Comparison of ENCODE assay signal across 1 cellular context in the genomic region with DNA sequence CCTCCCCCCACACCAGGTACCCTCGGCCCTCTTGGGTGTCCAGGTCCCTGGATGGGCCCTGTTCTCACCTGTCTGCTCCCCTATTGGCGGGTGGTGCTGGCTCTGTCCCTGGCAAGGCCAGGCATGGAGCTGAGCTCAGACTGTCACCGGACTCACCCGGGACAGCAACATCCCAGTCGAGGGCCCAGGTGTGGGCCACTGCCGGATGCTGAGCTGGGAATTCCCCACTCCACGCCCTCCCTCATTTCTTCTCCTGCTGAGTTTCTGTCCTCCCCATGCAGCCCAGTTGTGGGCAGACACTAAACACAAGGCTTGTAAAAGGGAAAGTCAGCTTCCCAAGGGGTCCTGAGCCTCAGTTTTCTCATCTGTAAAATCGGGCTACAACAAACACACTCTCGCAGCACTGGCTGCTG.
A peak's percentile ranks its signal among the peaks of the same experiment; 100 is the strongest.
TF ChIP-seq lines count a peak whose summit lies in the region.

No MANE protein-coding gene starts in this region.

TF ChIP-seq in HepG2, 621 proteins besides CTCF, POLR2A, EP300 and RAD21:
- TF ChIP-seq ZNF674 (CRISPR knock-in tag; IDR thresholded peaks at IDR 0.05; ENCODE audit: low read depth), result no peak
- TF ChIP-seq ZNF33B (CRISPR knock-in tag; IDR thresholded peaks at IDR 0.05), result no peak
- TF ChIP-seq HNRNPH1 (optimal IDR thresholded peaks at IDR 0.05; ENCODE audit: low read depth, low read length), result no peak
- peak; percentile 84 for TF ChIP-seq ZNF629 (CRISPR knock-in tag; conservative IDR thresholded peaks at IDR 0.05)
- TF ChIP-seq ATF7-NPFF (CRISPR knock-in tag; IDR thresholded peaks at IDR 0.05; ENCODE audit: low read depth), result no peak
- TF ChIP-seq ZMYM3 (CRISPR knock-in tag; IDR thresholded peaks at IDR 0.05), result peak; percentile 53; the same call in 1 of the 2 replicates
- TF ChIP-seq AGO1 (IDR thresholded peaks at IDR 0.05; ENCODE audit: low read depth, low read length, poor library complexity, severe bottlenecking), result no peak
- TF ChIP-seq HOXD1 (CRISPR knock-in tag; IDR thresholded peaks at IDR 0.05), result no peak
- TF ChIP-seq, protein P1, sequence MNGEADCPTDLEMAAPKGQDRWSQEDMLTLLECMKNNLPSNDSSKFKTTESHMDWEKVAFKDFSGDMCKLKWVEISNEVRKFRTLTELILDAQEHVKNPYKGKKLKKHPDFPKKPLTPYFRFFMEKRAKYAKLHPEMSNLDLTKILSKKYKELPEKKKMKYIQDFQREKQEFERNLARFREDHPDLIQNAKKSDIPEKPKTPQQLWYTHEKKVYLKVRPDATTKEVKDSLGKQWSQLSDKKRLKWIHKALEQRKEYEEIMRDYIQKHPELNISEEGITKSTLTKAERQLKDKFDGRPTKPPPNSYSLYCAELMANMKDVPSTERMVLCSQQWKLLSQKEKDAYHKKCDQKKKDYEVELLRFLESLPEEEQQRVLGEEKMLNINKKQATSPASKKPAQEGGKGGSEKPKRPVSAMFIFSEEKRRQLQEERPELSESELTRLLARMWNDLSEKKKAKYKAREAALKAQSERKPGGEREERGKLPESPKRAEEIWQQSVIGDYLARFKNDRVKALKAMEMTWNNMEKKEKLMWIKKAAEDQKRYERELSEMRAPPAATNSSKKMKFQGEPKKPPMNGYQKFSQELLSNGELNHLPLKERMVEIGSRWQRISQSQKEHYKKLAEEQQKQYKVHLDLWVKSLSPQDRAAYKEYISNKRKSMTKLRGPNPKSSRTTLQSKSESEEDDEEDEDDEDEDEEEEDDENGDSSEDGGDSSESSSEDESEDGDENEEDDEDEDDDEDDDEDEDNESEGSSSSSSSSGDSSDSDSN (CRISPR knock-in tag; IDR thresholded peaks at IDR 0.05), result 0 out of 2 replicates have a peak, but pooled peaks have one; percentile 9
- TF ChIP-seq ZSCAN22 (CRISPR knock-in tag; IDR thresholded peaks at IDR 0.05), result no peak
- TF ChIP-seq DPF2 (CRISPR knock-in tag; IDR thresholded peaks at IDR 0.05; ENCODE audit: borderline replicate concordance, low read depth), result no peak
- no peak for TF ChIP-seq ATF6 (CRISPR knock-in tag; conservative IDR thresholded peaks at IDR 0.05)
- TF ChIP-seq KDM6A (CRISPR knock-in tag; IDR thresholded peaks at IDR 0.05; ENCODE audit: low read depth), result no peak
- no peak for TF ChIP-seq ZNF781 (CRISPR knock-in tag; IDR thresholded peaks at IDR 0.05; ENCODE audit: borderline replicate concordance, not compliant biosample characterization)
- TF ChIP-seq PLSCR1 (CRISPR knock-in tag; IDR thresholded peaks at IDR 0.05; ENCODE audit: borderline replicate concordance), result no peak
